ENCODE assay signal across 8 cellular contexts in genomic region chr11:86938900-86939880, GRCh38. TPM values are rescaled to one million over a fixed set of nuclear protein-coding genes. Genes with fewer than 3 reads are reported as not detected.
DNase-seq lines count a peak whose midpoint lies in the region; ATAC-seq and FAIRE-seq lines count a peak whose summit lies in the region.

No MANE protein-coding gene starts in this region.

- FAIRE-seq in urothelium cell line (lab: Jason Lieb, UNC): no peak

- ATAC-seq in HG02973 (IDR thresholded peaks at IDR 0.05; ENCODE audit: unreplicated experiment) (peak; percentile 79), left lobe of liver (peak; percentile 53)
- no peak for ATAC-seq in activated CD4-positive, CD25-positive, alpha-beta regulatory T cell treated with anti-CD3 and anti-CD28 coated beads, Interleukin-2, amount 50 U/mL, for 24 hours

- peak; percentile 83 for DNase-seq in NCI-H510A treated with DMSO at 0.1 percent for 48 hours (lab: John Stamatoyannopoulos, UW)
- no peak for DNase-seq in NCI-H510A (lab: John Stamatoyannopoulos, UW)
- peak; percentile 53 for DNase-seq in NCI-H345 (lab: John Stamatoyannopoulos, UW)
- peak; percentile 75 for DNase-seq in astrocyte of the hippocampus (ENCODE audit: low read depth, low spot score)
- DNase-seq in left lobe of liver (ENCODE audit: low spot score): no peak
- DNase-seq in urothelium cell line (ENCODE audit: low spot score): peak; percentile 34

RNA-seq across cellular contexts. Expression of gene FZD4, which starts 16.0 kb away (rescaled TPM):
- total RNA-seq in left lobe of liver: 15.8 TPM

Comparison
In these comparisons a context has a peak if more than half of its experiments do, and no peak if none do; other contexts are left out.
1. DNase-seq: peak in NCI-H510A treated with DMSO at 0.1 percent for 48 hours (single experiment), NCI-H345 (single experiment), astrocyte of the hippocampus (single experiment) and urothelium cell line (single experiment); none in NCI-H510A (single experiment) and left lobe of liver (single experiment).
2. ATAC-seq: peak in HG02973 (single experiment) and left lobe of liver (single experiment); none in activated CD4-positive, CD25-positive, alpha-beta regulatory T cell treated with anti-CD3 and anti-CD28 coated beads, Interleukin-2, amount 50 U/mL, for 24 hours (0 of 2).